Comparison of ENCODE assay signal across 16 cellular contexts in genomic region chr12:93668919-93669418, GRCh38. TPM values are rescaled to one million over a fixed set of nuclear protein-coding genes. Genes with fewer than 3 reads are reported as not detected.
DNase-seq lines count a peak whose midpoint lies in the region; ATAC-seq lines count a peak whose summit lies in the region.
"Had no signal": no experiment of that assay in that cellular context is flagged by ENCODE, and none has a peak within 500 bp of the region (broad histone marks: within the 10 kb centered on the region; RNA-seq: fewer than 3 reads in every experiment).

No MANE protein-coding gene starts in this region.

- peak overlapping the region; percentile 56 for H3K27ac Mint-ChIP-seq in activated CD4-positive, alpha-beta memory T cell treated with anti-CD3 and anti-CD28 coated beads for 36 hours
- H3K27ac Mint-ChIP-seq in activated CD4-positive, alpha-beta memory T cell treated with anti-CD3 and anti-CD28 coated beads, Interleukin-2, amount 10 ng/mL, durations not matched to agents 7 days and 5 days, result no peak overlapping the region
- H3K27ac Mint-ChIP-seq in stimulated activated memory B cell treated with anti-CD40 and anti-IgM and Interleukin-4, amounts not matched to agents 10 μg/mL and 1 μg/mL and 100 μg/mL, for 72 hours, result no peak overlapping the region

- peak; percentile 85 for ATAC-seq in GM21447 (IDR thresholded peaks at IDR 0.05; ENCODE audit: unreplicated experiment)
- ATAC-seq in HG03108 (IDR thresholded peaks at IDR 0.05; ENCODE audit: unreplicated experiment), result peak; percentile 81
- peak; percentile 80 for ATAC-seq in stimulated activated memory B cell treated with anti-CD40 and anti-IgM and Interleukin-4, amounts not matched to agents 10 μg/mL and 1 μg/mL and 100 μg/mL, for 72 hours

- peaks cover 16% of the 10 kb centered on the region for H3K36me3 Mint-ChIP-seq in activated CD4-positive, alpha-beta memory T cell treated with anti-CD3 and anti-CD28 coated beads for 36 hours
- H3K36me3 Mint-ChIP-seq in activated CD4-positive, alpha-beta memory T cell treated with anti-CD3 and anti-CD28 coated beads, Interleukin-2, amount 10 ng/mL, durations not matched to agents 7 days and 5 days (ENCODE audit: low read depth), result peaks cover 6% of the 10 kb centered on the region
- H3K36me3 Mint-ChIP-seq in stimulated activated memory B cell treated with anti-CD40 and anti-IgM and Interleukin-4, amounts not matched to agents 10 μg/mL and 1 μg/mL and 100 μg/mL, for 72 hours, result no peaks in the 10 kb centered on the region
- H3K36me3 Mint-ChIP-seq: naive B cell had no signal

- no peak for DNase-seq in activated CD4-positive, alpha-beta memory T cell treated with anti-CD3 and anti-CD28 coated beads for 36 hours
- no peak for DNase-seq in activated CD4-positive, alpha-beta memory T cell treated with anti-CD3 and anti-CD28 coated beads, Interleukin-2, amount 10 ng/mL, durations not matched to agents 7 days and 5 days
- DNase-seq in cortex of kidney (lab: John Stamatoyannopoulos, UW) (no peak), HK-2 (ENCODE audit: unreplicated experiment) (no peak), NAMALWA (ENCODE audit: low spot score) (no peak)
- DNase-seq: activated CD8-positive, alpha-beta memory T cell treated with anti-CD3 and anti-CD28 coated beads, Interleukin-2, amount 50 U/mL, for 4 hours; effector CD8-positive, alpha-beta T cell; kidney; naive B cell; NCI-H1105; NCI-H524 treated with DMSO at 0.1 percent for 48 hours; right lobe of liver had no signal

- peaks cover 20% of the 10 kb centered on the region for H3K4me1 Mint-ChIP-seq in activated CD4-positive, alpha-beta memory T cell treated with anti-CD3 and anti-CD28 coated beads for 36 hours (ENCODE audit: low read depth)
- peaks cover 11% of the 10 kb centered on the region for H3K4me1 Mint-ChIP-seq in activated CD4-positive, alpha-beta memory T cell treated with anti-CD3 and anti-CD28 coated beads, Interleukin-2, amount 10 ng/mL, durations not matched to agents 7 days and 5 days
- H3K4me1 Mint-ChIP-seq in stimulated activated memory B cell treated with anti-CD40 and anti-IgM and Interleukin-4, amounts not matched to agents 10 μg/mL and 1 μg/mL and 100 μg/mL, for 72 hours, result peaks cover 7% of the 10 kb centered on the region
- H3K4me1 Mint-ChIP-seq: naive B cell had no signal

- POLR2A ChIA-PET in activated CD4-positive, alpha-beta memory T cell treated with anti-CD3 and anti-CD28 coated beads for 36 hours (lab: Charles Lee), result no interaction called here
- POLR2A ChIA-PET in activated CD4-positive, alpha-beta memory T cell treated with anti-CD3 and anti-CD28 coated beads, Interleukin-2, amount 10 ng/mL, durations not matched to agents 7 days and 5 days (lab: Charles Lee), result no interaction called here

- intact Hi-C loops in activated CD4-positive, alpha-beta memory T cell treated with anti-CD3 and anti-CD28 coated beads for 36 hours (cut with micrococcal nuclease), result no loop called here

- H3K27me3 Mint-ChIP-seq in activated CD4-positive, alpha-beta memory T cell treated with anti-CD3 and anti-CD28 coated beads for 36 hours, result peaks cover 4% of the 10 kb centered on the region
- peaks cover 4% of the 10 kb centered on the region for H3K27me3 Mint-ChIP-seq in activated CD4-positive, alpha-beta memory T cell treated with anti-CD3 and anti-CD28 coated beads, Interleukin-2, amount 10 ng/mL, durations not matched to agents 7 days and 5 days
- H3K27me3 Mint-ChIP-seq in stimulated activated memory B cell treated with anti-CD40 and anti-IgM and Interleukin-4, amounts not matched to agents 10 μg/mL and 1 μg/mL and 100 μg/mL, for 72 hours, result peaks cover 14% of the 10 kb centered on the region

- no peak overlapping the region for H3K4me3 Mint-ChIP-seq in activated CD4-positive, alpha-beta memory T cell treated with anti-CD3 and anti-CD28 coated beads for 36 hours
- no peak overlapping the region for H3K4me3 Mint-ChIP-seq in activated CD4-positive, alpha-beta memory T cell treated with anti-CD3 and anti-CD28 coated beads, Interleukin-2, amount 10 ng/mL, durations not matched to agents 7 days and 5 days
- no peak overlapping the region for H3K4me3 Mint-ChIP-seq in stimulated activated memory B cell treated with anti-CD40 and anti-IgM and Interleukin-4, amounts not matched to agents 10 μg/mL and 1 μg/mL and 100 μg/mL, for 72 hours
- H3K4me3 Mint-ChIP-seq: naive B cell had no signal

- peaks cover 18% of the 10 kb centered on the region for H3K9me3 Mint-ChIP-seq in activated CD4-positive, alpha-beta memory T cell treated with anti-CD3 and anti-CD28 coated beads for 36 hours
- H3K9me3 Mint-ChIP-seq in activated CD4-positive, alpha-beta memory T cell treated with anti-CD3 and anti-CD28 coated beads, Interleukin-2, amount 10 ng/mL, durations not matched to agents 7 days and 5 days, result peaks cover 12% of the 10 kb centered on the region
- H3K9me3 Mint-ChIP-seq in stimulated activated memory B cell treated with anti-CD40 and anti-IgM and Interleukin-4, amounts not matched to agents 10 μg/mL and 1 μg/mL and 100 μg/mL, for 72 hours, result peaks cover 5% of the 10 kb centered on the region

- CTCF ChIA-PET in activated CD4-positive, alpha-beta memory T cell treated with anti-CD3 and anti-CD28 coated beads for 36 hours (lab: Charles Lee), result no interaction called here
- CTCF ChIA-PET in activated CD4-positive, alpha-beta memory T cell treated with anti-CD3 and anti-CD28 coated beads, Interleukin-2, amount 10 ng/mL, durations not matched to agents 7 days and 5 days (lab: Charles Lee), result no interaction called here

RNA-seq across cellular contexts. Expression of gene CRADD, which starts 8.2 kb away (rescaled TPM):
- total RNA-seq in activated CD4-positive, alpha-beta memory T cell treated with anti-CD3 and anti-CD28 coated beads for 36 hours, result 10 to 100 TPM in 1 of 2 experiments, 1 to 10 TPM in 1; 8.9 to 10.4 TPM
- 10 to 100 TPM; 12.7 to 14.1 TPM for total RNA-seq in activated CD4-positive, alpha-beta memory T cell treated with anti-CD3 and anti-CD28 coated beads, Interleukin-2, amount 10 ng/mL, durations not matched to agents 7 days and 5 days
- total RNA-seq: ascending aorta had no signal
